11 cellular contexts compared by ENCODE assay signal in genomic region chr11:11916981-11917399, GRCh38.
DNase-seq lines count a peak whose midpoint lies in the region; ATAC-seq and TF ChIP-seq lines count a peak whose summit lies in the region.
"Had no signal": no experiment of that assay in that cellular context is flagged by ENCODE, and none has a peak within 500 bp of the region (broad histone marks: within the 10 kb centered on the region; RNA-seq: fewer than 3 reads in every experiment).

No MANE protein-coding gene starts in this region.

- H3K9me3 ChIP-seq in fibroblast of lung (ENCODE audit: control insufficient read depth, insufficient read depth, low read depth, low read length) = no peaks in the 10 kb centered on the region

- no peak overlapping the region for H2AFZ ChIP-seq in fibroblast of lung (ENCODE audit: low read length)

- peaks cover 12% of the 10 kb centered on the region for H3K4me1 Mint-ChIP-seq in osteocyte (ENCODE audit: unreplicated experiment)

- H3K4me2 ChIP-seq in fibroblast of lung (ENCODE audit: extremely low read depth, insufficient read depth, low read length) = peak overlapping the region; percentile 10

- no peak for TF ChIP-seq CTCF in fibroblast of lung (conservative IDR thresholded peaks at IDR 0.05 in 1 of 2, IDR thresholded peaks at IDR 0.05 in 1 of 2; ENCODE audit: low read depth in 1 of 2, low read length in 2 of 2)
- TF ChIP-seq CTCF in osteocyte (IDR thresholded peaks at IDR 0.05) = no peak

- no peak overlapping the region for H3K4me3 ChIP-seq in fibroblast of lung (replicated peaks in 1 of 4; ENCODE audit: control extremely low read depth in 1 of 4, insufficient read depth in 1 of 4, low read depth in 3 of 4, low read length in 4 of 4)

- H3K27ac ChIP-seq in fibroblast of lung (ENCODE audit: insufficient read depth, low read length) = peak overlapping the region; percentile 41

- no peaks in the 10 kb centered on the region for H3K36me3 ChIP-seq in fibroblast of lung (ENCODE audit: control insufficient read depth, insufficient read depth, low read length)

- H3K79me2 ChIP-seq in fibroblast of lung (ENCODE audit: control insufficient read depth, insufficient read depth, low read length) = no peaks in the 10 kb centered on the region

- peaks cover 3% of the 10 kb centered on the region for H3K4me1 ChIP-seq in fibroblast of lung (ENCODE audit: control insufficient read depth, extremely low read depth, insufficient read depth, low read length)

- ATAC-seq in HG02642 (IDR thresholded peaks at IDR 0.05; ENCODE audit: poor library complexity, unreplicated experiment) = no peak

- no peaks in the 10 kb centered on the region for H3K27me3 ChIP-seq in fibroblast of lung (ENCODE audit: control insufficient read depth, insufficient read depth, low read length)

- H3K9me3 Mint-ChIP-seq in osteocyte (ENCODE audit: unreplicated experiment) = no peaks in the 10 kb centered on the region

- peak overlapping the region; percentile 29 for H3K27ac Mint-ChIP-seq in osteocyte (ENCODE audit: unreplicated experiment)

- H4K20me1 ChIP-seq in fibroblast of lung (ENCODE audit: control insufficient read depth, extremely low read depth, insufficient read depth, low read length) = no peaks in the 10 kb centered on the region

- H3K9ac ChIP-seq in fibroblast of lung (ENCODE audit: insufficient read depth, low read length) = no peak overlapping the region

- peak; percentile 86 for DNase-seq in EL
- peak; percentile 53 for DNase-seq in RKO (ENCODE audit: low spot score)
- DNase-seq in fibroblast of lung (ENCODE audit: low read depth in 2 of 2) = peak; percentile 74 to 95
- DNase-seq in osteocyte (ENCODE audit: extremely low spot score, unreplicated experiment) = no peak
- DNase-seq in HuH-7 (ENCODE audit: low spot score) = no peak
- no peak for DNase-seq in DMS153 treated with DMSO at 0.1 percent for 48 hours (lab: John Stamatoyannopoulos, UW; ENCODE audit: unreplicated experiment)
- DNase-seq in C1 segment of cervical spinal cord (lab: John Stamatoyannopoulos, UW) = no peak
- DNase-seq: effector CD4-positive, alpha-beta T cell; RPMI8226; stimulated activated CD4-positive, alpha-beta T cell treated with anti-CD3 and anti-CD28 coated beads, Interleukin-4, amount 100 ng/mL, for 24 hours had no signal

- peaks cover 24% of the 10 kb centered on the region for H3K36me3 Mint-ChIP-seq in osteocyte (ENCODE audit: unreplicated experiment)

- no peaks in the 10 kb centered on the region for H3K27me3 Mint-ChIP-seq in osteocyte (ENCODE audit: unreplicated experiment)

- no peak overlapping the region for H3K4me3 Mint-ChIP-seq in osteocyte (ENCODE audit: unreplicated experiment)

Comparison
In these comparisons a context has a peak if more than half of its experiments do, and no peak if none do; other contexts are left out.
1. DNase-seq: peak in EL (single experiment), RKO (single experiment) and fibroblast of lung (2 of 2); none in osteocyte (single experiment), HuH-7 (single experiment), DMS153 treated with DMSO at 0.1 percent for 48 hours (single experiment) and C1 segment of cervical spinal cord (0 of 14).